ENCODE assay signal across 22 cellular contexts in the genomic region with DNA sequence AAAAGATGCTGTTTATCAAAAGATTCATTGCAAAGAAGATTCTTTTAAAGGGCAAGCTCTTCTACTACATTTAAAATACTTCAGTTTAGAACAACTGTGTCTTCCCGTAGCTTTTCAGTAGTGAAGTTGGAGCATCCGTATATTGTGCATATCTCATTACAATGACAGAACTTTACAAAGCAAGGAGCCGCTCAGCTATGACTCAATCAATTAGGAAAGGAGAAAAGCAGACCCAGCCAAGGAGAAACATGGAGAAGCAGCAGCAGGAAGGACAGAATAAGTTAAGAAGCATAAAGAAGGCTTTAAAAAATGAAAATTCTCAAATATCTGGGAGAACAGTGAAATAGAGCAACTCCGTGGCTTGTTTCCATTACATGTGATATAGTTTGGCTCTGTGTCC.
"Had no signal": no experiment of that assay in that cellular context is flagged by ENCODE, and none has a peak within 500 bp of the region (broad histone marks: within the 10 kb centered on the region; RNA-seq: fewer than 3 reads in every experiment).

No MANE protein-coding gene starts in this region.

- H3K27me3 ChIP-seq: neural progenitor cell, stomach had no signal

- H3K9me3 Mint-ChIP-seq: immature natural killer cell, memory B cell had no signal

- H3K27me3 Mint-ChIP-seq: activated naive CD8-positive, alpha-beta T cell treated with anti-CD3 and anti-CD28 coated beads, Interleukin-2, amount 10 ng/mL, durations not matched to agents 7 days and 5 days; naive B cell; T-helper 17 cell had no signal

- ATAC-seq: left ventricle myocardium superior, mucosa of descending colon, psoas muscle, right cardiac atrium, T-helper 17 cell had no signal

- H3K4me1 Mint-ChIP-seq: memory B cell, naive B cell had no signal

- H3K4me3 Mint-ChIP-seq: activated naive CD8-positive, alpha-beta T cell treated with anti-CD3 and anti-CD28 coated beads, Interleukin-2, amount 10 ng/mL, durations not matched to agents 7 days and 5 days; activated T-helper 1 cell treated with anti-CD3 and anti-CD28 coated beads, Interleukin-12 subunit alpha, Interleukin-12 subunit beta, Interleukin-2, Interleukin-4 antibody, amounts not matched to agents 30 ng/mL and 10 ng/mL and 1 ng/mL, durations not matched to agents 14 hours and 24 hours and 36 hours; brain; immature natural killer cell; memory B cell; naive B cell; neural progenitor cell; T-helper 17 cell had no signal

- H3K4me3 ChIP-seq: dorsolateral prefrontal cortex, mucosa of descending colon, neural progenitor cell, psoas muscle, stomach had no signal

- H3K36me3 ChIP-seq: neural progenitor cell, stomach, WERI-Rb-1 had no signal

- H3K27ac Mint-ChIP-seq: activated naive CD8-positive, alpha-beta T cell treated with anti-CD3 and anti-CD28 coated beads, Interleukin-2, amount 10 ng/mL, durations not matched to agents 7 days and 5 days; activated T-helper 1 cell treated with anti-CD3 and anti-CD28 coated beads, Interleukin-12 subunit alpha, Interleukin-12 subunit beta, Interleukin-2, Interleukin-4 antibody, amounts not matched to agents 30 ng/mL and 10 ng/mL and 1 ng/mL, durations not matched to agents 14 hours and 24 hours and 36 hours; immature natural killer cell; memory B cell; naive B cell; neural progenitor cell had no signal

- DNase-seq: activated CD4-positive, alpha-beta T cell treated with anti-CD3 and anti-CD28 coated beads for 1 hour; activated CD4-positive, alpha-beta T cell treated with anti-CD3 and anti-CD28 coated beads, Interleukin-2, amount 50 U/mL, for 4 hours; activated naive CD4-positive, alpha-beta T cell; activated naive CD8-positive, alpha-beta T cell treated with anti-CD3 and anti-CD28 coated beads, Interleukin-2, amount 10 ng/mL, durations not matched to agents 7 days and 5 days; caudate nucleus; dorsolateral prefrontal cortex; immature natural killer cell; kidney glomerular epithelial cell; left ventricle myocardium superior; mucosa of descending colon; naive B cell; psoas muscle; right cardiac atrium; small intestine; stimulated activated CD4-positive, alpha-beta T cell treated with anti-CD3 and anti-CD28 coated beads, Interleukin-4, amount 100 ng/mL, for 1 hour; stomach; T-helper 17 cell; WERI-Rb-1 had no signal

- H3K9me3 ChIP-seq: mucosa of descending colon, psoas muscle, stomach had no signal

- H3K36me3 Mint-ChIP-seq: brain, immature natural killer cell, memory B cell, neural progenitor cell had no signal

- H3K27ac ChIP-seq: dorsolateral prefrontal cortex, neural progenitor cell, psoas muscle, stomach, WERI-Rb-1 had no signal

- H3K4me1 ChIP-seq: psoas muscle, stomach had no signal
